Comparison of ENCODE assay signal across 16 cellular contexts in genomic region chr3:52059781-52060180, GRCh38.
"Had no signal": no experiment of that assay in that cellular context is flagged by ENCODE, and none has a peak within 500 bp of the region (broad histone marks: within the 10 kb centered on the region; RNA-seq: fewer than 3 reads in every experiment).

No MANE protein-coding gene starts in this region.

- H3K4me3 ChIP-seq: esophagus muscularis mucosa, prostate gland, smooth muscle cell, stomach, thoracic aorta had no signal

- H3K27me3 ChIP-seq: esophagus muscularis mucosa, stomach had no signal

- H3K27ac ChIP-seq: esophagus muscularis mucosa, prostate gland, stomach, thoracic aorta, WERI-Rb-1 had no signal

- H3K4me2 ChIP-seq: smooth muscle cell had no signal

- H3K9me3 Mint-ChIP-seq: activated naive CD8-positive, alpha-beta T cell treated with anti-CD3 and anti-CD28 coated beads, Interleukin-2, amount 50 U/mL, for 24 hours; natural killer cell treated with Interleukin-12 subunit alpha and Interleukin-12 subunit beta and Interleukin-15 and Interleukin-18, amount 100 ng/mL, for 72 hours had no signal

- ATAC-seq: activated naive CD8-positive, alpha-beta T cell treated with anti-CD3 and anti-CD28 coated beads, Interleukin-2, amount 50 U/mL, for 24 hours; natural killer cell treated with Interleukin-12 subunit alpha and Interleukin-12 subunit beta and Interleukin-15 and Interleukin-18, amount 100 ng/mL, for 72 hours; right cardiac atrium; T-helper 17 cell had no signal

- H3K27me3 Mint-ChIP-seq: activated naive CD8-positive, alpha-beta T cell treated with anti-CD3 and anti-CD28 coated beads, Interleukin-2, amount 50 U/mL, for 24 hours; natural killer cell treated with Interleukin-12 subunit alpha and Interleukin-12 subunit beta and Interleukin-15 and Interleukin-18, amount 100 ng/mL, for 72 hours; T-helper 17 cell had no signal

- DNase-seq: activated CD4-positive, alpha-beta T cell treated with anti-CD3 and anti-CD28 coated beads for 4 hours; activated CD8-positive, alpha-beta memory T cell treated with anti-CD3 and anti-CD28 coated beads, Interleukin-2, amount 50 U/mL, for 48 hours; activated naive CD8-positive, alpha-beta T cell treated with anti-CD3 and anti-CD28 coated beads, Interleukin-2, amount 50 U/mL, for 24 hours; aorta; glutamatergic neuron; kidney glomerular epithelial cell; mesendoderm; right cardiac atrium; stomach; T-helper 17 cell; WERI-Rb-1 had no signal

- H3K4me3 Mint-ChIP-seq: activated naive CD8-positive, alpha-beta T cell treated with anti-CD3 and anti-CD28 coated beads, Interleukin-2, amount 50 U/mL, for 24 hours; natural killer cell treated with Interleukin-12 subunit alpha and Interleukin-12 subunit beta and Interleukin-15 and Interleukin-18, amount 100 ng/mL, for 72 hours; T-helper 17 cell had no signal

- H3K36me3 Mint-ChIP-seq: natural killer cell treated with Interleukin-12 subunit alpha and Interleukin-12 subunit beta and Interleukin-15 and Interleukin-18, amount 100 ng/mL, for 72 hours had no signal

- H3K27ac Mint-ChIP-seq: activated naive CD8-positive, alpha-beta T cell treated with anti-CD3 and anti-CD28 coated beads, Interleukin-2, amount 50 U/mL, for 24 hours; natural killer cell treated with Interleukin-12 subunit alpha and Interleukin-12 subunit beta and Interleukin-15 and Interleukin-18, amount 100 ng/mL, for 72 hours; T-helper 17 cell had no signal
